ENCODE assay signal across 18 cellular contexts in genomic region chr3:176147251-176147650, GRCh38.
DNase-seq lines count a peak whose midpoint lies in the region; TF ChIP-seq lines count a peak whose summit lies in the region.
"Had no signal": no experiment of that assay in that cellular context is flagged by ENCODE, and none has a peak within 500 bp of the region (broad histone marks: within the 10 kb centered on the region; RNA-seq: fewer than 3 reads in every experiment).

No MANE protein-coding gene starts in this region.

- no peaks in the 10 kb centered on the region for H3K36me3 Mint-ChIP-seq in Calu3 (ENCODE audit: insufficient read depth, unreplicated experiment)
- H3K36me3 Mint-ChIP-seq: activated naive CD8-positive, alpha-beta T cell treated with anti-CD3 and anti-CD28 coated beads, Interleukin-2, amount 10 ng/mL, durations not matched to agents 7 days and 5 days had no signal

- no peaks in the 10 kb centered on the region for H3K9me3 ChIP-seq in vagina
- H3K9me3 ChIP-seq: right atrium auricular region had no signal

- intact Hi-C loops in vagina (cut with DNase I) (no loop called here), Calu3 (cut with micrococcal nuclease; ENCODE audit: unreplicated experiment) (no loop called here)

- no peaks in the 10 kb centered on the region for H3K27me3 ChIP-seq in vagina
- H3K27me3 ChIP-seq: cardiac muscle cell, right atrium auricular region had no signal

- H3K4me3 Mint-ChIP-seq in Calu3 (ENCODE audit: low read depth, unreplicated experiment): no peak overlapping the region
- H3K4me3 Mint-ChIP-seq: activated naive CD8-positive, alpha-beta T cell treated with anti-CD3 and anti-CD28 coated beads, Interleukin-2, amount 10 ng/mL, durations not matched to agents 7 days and 5 days; nephron progenitor cell had no signal

- no peak overlapping the region for H3K27ac ChIP-seq in vagina
- H3K27ac ChIP-seq: cardiac muscle cell, right atrium auricular region had no signal

- CTCF ChIA-PET in Calu3 (lab: Charles Lee): no interaction called here

- no peak overlapping the region for H3K27ac Mint-ChIP-seq in Calu3 (ENCODE audit: unreplicated experiment)
- H3K27ac Mint-ChIP-seq: activated naive CD8-positive, alpha-beta T cell treated with anti-CD3 and anti-CD28 coated beads, Interleukin-2, amount 10 ng/mL, durations not matched to agents 7 days and 5 days; nephron progenitor cell had no signal

- no peaks in the 10 kb centered on the region for H3K4me1 ChIP-seq in vagina
- H3K4me1 ChIP-seq: right atrium auricular region had no signal

- peaks cover 3% of the 10 kb centered on the region for H3K9me3 Mint-ChIP-seq in Calu3 (ENCODE audit: low read depth, unreplicated experiment)
- H3K9me3 Mint-ChIP-seq: nephron progenitor cell had no signal

- no peaks in the 10 kb centered on the region for H3K36me3 ChIP-seq in vagina
- H3K36me3 ChIP-seq: cardiac muscle cell, right atrium auricular region had no signal

- no peaks in the 10 kb centered on the region for H3K4me1 Mint-ChIP-seq in Calu3 (ENCODE audit: low read depth, unreplicated experiment)
- H3K4me1 Mint-ChIP-seq: activated naive CD8-positive, alpha-beta T cell treated with anti-CD3 and anti-CD28 coated beads, Interleukin-2, amount 10 ng/mL, durations not matched to agents 7 days and 5 days had no signal

- BruUV-seq in Calu3 (replicated peaks; lab: Mats Ljungman, UMichigan): no TSS peak

- DNase-seq in COR-L47 (lab: John Stamatoyannopoulos, UW) (peak; percentile 98), NCI-H1436 treated with DMSO at 0.1 percent for 48 hours (lab: John Stamatoyannopoulos, UW) (peak; percentile 97), NCI-H510A (lab: John Stamatoyannopoulos, UW) (peak; percentile 79), hippocampal formation (lab: John Stamatoyannopoulos, UW) (peak; percentile 6 to 58), hepatic stellate cell (ENCODE audit: low spot score) (no peak), vagina (ENCODE audit: extremely low spot score in 2 of 2) (no peak), Calu3 (no peak), H4 (ENCODE audit: low spot score) (no peak)
- DNase-seq: activated CD4-positive, alpha-beta T cell treated with anti-CD3 and anti-CD28 coated beads for 4 hours; activated naive CD8-positive, alpha-beta T cell treated with anti-CD3 and anti-CD28 coated beads, Interleukin-2, amount 10 ng/mL, durations not matched to agents 7 days and 5 days; effector CD4-positive, alpha-beta T cell; NCI-H524 treated with DMSO at 0.1 percent for 48 hours; nephron progenitor cell; stimulated activated CD4-positive, alpha-beta T cell treated with anti-CD3 and anti-CD28 coated beads, Interleukin-1b, Interleukin-23, amount 100 ng/mL, for 48 hours; T-helper 9 cell had no signal

- no peaks in the 10 kb centered on the region for H3K27me3 Mint-ChIP-seq in Calu3 (ENCODE audit: unreplicated experiment)
- H3K27me3 Mint-ChIP-seq: activated naive CD8-positive, alpha-beta T cell treated with anti-CD3 and anti-CD28 coated beads, Interleukin-2, amount 10 ng/mL, durations not matched to agents 7 days and 5 days had no signal

- TF ChIP-seq CTCF in vagina (IDR thresholded peaks at IDR 0.05) (no peak), Calu3 (IDR thresholded peaks at IDR 0.05; ENCODE audit: unreplicated experiment) (no peak)

- TF ChIP-seq POLR2A in vagina (IDR thresholded peaks at IDR 0.05): no peak

- H3K4me3 ChIP-seq in vagina: no peak overlapping the region
- H3K4me3 ChIP-seq: cardiac muscle cell, lung, right atrium auricular region had no signal

Comparison
In these comparisons a context has a peak if more than half of its experiments do, and no peak if none do; other contexts are left out.
1. DNase-seq: peak in COR-L47 (single experiment), NCI-H1436 treated with DMSO at 0.1 percent for 48 hours (single experiment), NCI-H510A (single experiment) and hippocampal formation (2 of 2); none in hepatic stellate cell (single experiment), vagina (0 of 2), Calu3 (single experiment) and H4 (single experiment).